In the genomic region with DNA sequence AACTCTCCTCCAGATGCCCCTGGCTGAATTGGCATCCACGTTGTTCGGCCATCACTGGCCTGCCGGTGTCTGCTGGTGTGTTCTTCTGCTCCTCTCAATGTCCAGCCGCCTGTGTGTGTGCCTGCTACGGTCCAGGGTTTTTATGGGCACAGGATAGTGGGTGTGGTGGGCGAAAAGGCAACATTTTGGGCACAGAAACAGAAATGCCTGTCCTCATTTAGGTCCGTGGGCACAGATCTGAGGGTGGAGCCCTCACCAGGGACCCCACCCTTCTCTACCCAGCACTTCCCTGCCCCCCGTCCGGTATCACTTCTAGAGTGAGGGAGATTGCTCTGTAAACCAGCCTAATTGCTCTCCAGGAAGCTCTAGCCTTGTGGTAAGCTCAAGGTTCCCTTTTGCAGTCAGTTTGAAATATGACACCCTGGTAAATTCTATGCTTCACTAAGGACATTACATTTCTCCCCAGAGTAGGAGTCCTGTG, we compare ENCODE assay signal across 8 cellular contexts.
DNase-seq lines count a peak whose midpoint lies in the region; ATAC-seq and FAIRE-seq lines count a peak whose summit lies in the region.

No MANE protein-coding gene starts in this region.

- no peaks in the 10 kb centered on the region for H3K27me3 Mint-ChIP-seq in stimulated activated naive CD8-positive, alpha-beta T cell treated with anti-CD3 and anti-CD28 coated beads, Interleukin-15, amount 100 ng/mL, for 72 hours

- DNase-seq in stimulated activated naive CD8-positive, alpha-beta T cell treated with anti-CD3 and anti-CD28 coated beads, Interleukin-15, Interleukin-2, amounts not matched to agents 100 U/mL and 50 U/mL, for 24 hours, result no peak
- no peak for DNase-seq in stimulated activated naive CD8-positive, alpha-beta T cell treated with anti-CD3 and anti-CD28 coated beads, Interleukin-15, amount 100 ng/mL, for 72 hours
- DNase-seq in NCI-H82 treated with DMSO at 0.1 percent for 48 hours (lab: John Stamatoyannopoulos, UW; ENCODE audit: unreplicated experiment) (peak; percentile 11), glomerular visceral epithelial cell (ENCODE audit: extremely low spot score) (peak; percentile 1), DMS53 (lab: John Stamatoyannopoulos, UW) (no peak), frontal cortex (ENCODE audit: low spot score in 2 of 2) (no peak)
- no peak for DNase-seq in stimulated activated CD4-positive, alpha-beta T cell treated with anti-CD3 and anti-CD28 coated beads, Interleukin-4, amount 100 ng/mL, for 1 hour

- H3K9me3 Mint-ChIP-seq in stimulated activated naive CD8-positive, alpha-beta T cell treated with anti-CD3 and anti-CD28 coated beads, Interleukin-15, amount 100 ng/mL, for 72 hours, result peaks cover 5 to 10% of the 10 kb centered on the region in 2 donors

- H3K4me3 Mint-ChIP-seq in stimulated activated naive CD8-positive, alpha-beta T cell treated with anti-CD3 and anti-CD28 coated beads, Interleukin-15, amount 100 ng/mL, for 72 hours, result no peak overlapping the region

- no peaks in the 10 kb centered on the region for H3K4me1 Mint-ChIP-seq in stimulated activated naive CD8-positive, alpha-beta T cell treated with anti-CD3 and anti-CD28 coated beads, Interleukin-15, amount 100 ng/mL, for 72 hours

- peak; percentile 36 for ATAC-seq in stimulated activated naive CD8-positive, alpha-beta T cell treated with anti-CD3 and anti-CD28 coated beads, Interleukin-15, Interleukin-2, amounts not matched to agents 100 U/mL and 50 U/mL, for 24 hours
- no peak for ATAC-seq in stimulated activated naive CD8-positive, alpha-beta T cell treated with anti-CD3 and anti-CD28 coated beads, Interleukin-15, amount 100 ng/mL, for 72 hours
- peak; percentile 71 for ATAC-seq in HG02981 (IDR thresholded peaks at IDR 0.05; ENCODE audit: unreplicated experiment)

- no peak overlapping the region for H3K27ac Mint-ChIP-seq in stimulated activated naive CD8-positive, alpha-beta T cell treated with anti-CD3 and anti-CD28 coated beads, Interleukin-15, amount 100 ng/mL, for 72 hours

- no peak for FAIRE-seq in frontal cortex (lab: Jason Lieb, UNC)

Comparison
In these comparisons a context has a peak if more than half of its experiments do, and no peak if none do; other contexts are left out.
1. DNase-seq: peak in NCI-H82 treated with DMSO at 0.1 percent for 48 hours (single experiment) and glomerular visceral epithelial cell (single experiment); none in stimulated activated naive CD8-positive, alpha-beta T cell treated with anti-CD3 and anti-CD28 coated beads, Interleukin-15, Interleukin-2, amounts not matched to agents 100 U/mL and 50 U/mL, for 24 hours (single experiment), stimulated activated naive CD8-positive, alpha-beta T cell treated with anti-CD3 and anti-CD28 coated beads, Interleukin-15, amount 100 ng/mL, for 72 hours (0 of 2), DMS53 (single experiment), stimulated activated CD4-positive, alpha-beta T cell treated with anti-CD3 and anti-CD28 coated beads, Interleukin-4, amount 100 ng/mL, for 1 hour (single experiment) and frontal cortex (0 of 2).